In genomic region chr3:51380601-51381332, GRCh38 we compare ENCODE assay signal across 22 cellular contexts. TPM values are rescaled to one million over a fixed set of nuclear protein-coding genes. Genes with fewer than 3 reads are reported as not detected.
DNase-seq lines count a peak whose midpoint lies in the region; ATAC-seq and TF ChIP-seq lines count a peak whose summit lies in the region.
"Had no signal": no experiment of that assay in that cellular context is flagged by ENCODE, and none has a peak within 500 bp of the region (broad histone marks: within the 10 kb centered on the region; RNA-seq: fewer than 3 reads in every experiment).

No MANE protein-coding gene starts in this region.

- H3K9me3 ChIP-seq in Peyer's patch, result no peaks in the 10 kb centered on the region

- H3K4me3 Mint-ChIP-seq in activated naive CD4-positive, alpha-beta T cell treated with anti-CD3 and anti-CD28 coated beads, Interleukin-2, amount 10 ng/mL, durations not matched to agents 7 days and 5 days, result no peak overlapping the region
- H3K4me3 Mint-ChIP-seq in neural crest cell, result peak overlapping the region; percentile 49
- H3K4me3 Mint-ChIP-seq: CD4-positive, alpha-beta memory T cell had no signal

- TF ChIP-seq POLR2A in Peyer's patch (IDR thresholded peaks at IDR 0.05), result no peak

- H3K36me3 ChIP-seq in Peyer's patch, result no peaks in the 10 kb centered on the region

- TF ChIP-seq CTCF in Peyer's patch (IDR thresholded peaks at IDR 0.05), result no peak
- TF ChIP-seq CTCF in neural crest cell (conservative IDR thresholded peaks at IDR 0.05), result no peak
- no peak for TF ChIP-seq CTCF in omental fat pad (IDR thresholded peaks at IDR 0.05)

- H3K4me1 ChIP-seq in Peyer's patch, result peaks cover 0 to 13% (median 6%) of the 10 kb centered on the region in 4 donors

- H3K27me3 Mint-ChIP-seq in activated naive CD4-positive, alpha-beta T cell treated with anti-CD3 and anti-CD28 coated beads, Interleukin-2, amount 10 ng/mL, durations not matched to agents 7 days and 5 days, result no peaks in the 10 kb centered on the region
- no peaks in the 10 kb centered on the region for H3K27me3 Mint-ChIP-seq in neural crest cell (ENCODE audit: low read depth)
- H3K27me3 Mint-ChIP-seq: CD4-positive, alpha-beta memory T cell had no signal

- H3K27me3 ChIP-seq in Peyer's patch, result no peaks in the 10 kb centered on the region

- peak; percentile 11 for DNase-seq in activated naive CD4-positive, alpha-beta T cell treated with anti-CD3 and anti-CD28 coated beads, Interleukin-2, amount 10 ng/mL, durations not matched to agents 7 days and 5 days
- DNase-seq in activated naive CD4-positive, alpha-beta T cell treated with anti-CD3 and anti-CD28 coated beads, Interleukin-2, amount 50 U/mL, for 72 hours (ENCODE audit: low spot score in 2 of 2), result no peak
- peak in 2 of 3 donors; percentile 28 to 38 for DNase-seq in Peyer's patch
- no peak for DNase-seq in neural crest cell (ENCODE audit: low read depth, low spot score)
- DNase-seq in omental fat pad (ENCODE audit: low spot score), result no peak
- DNase-seq: CD4-positive, alpha-beta memory T cell; COR-L47; Kasumi-1; NCI-H1092 treated with DMSO at 0.1 percent for 48 hours; NCI-H1436; NCI-H187; NCI-H2081 treated with DMSO at 0.1 percent for 48 hours; NCI-H2171; NCI-H226; NCI-H510A; NCI-H69; SHP77 treated with DMSO at 0.1 percent for 48 hours had no signal

- H3K27ac ChIP-seq in Peyer's patch, result no peak overlapping the region
- H3K27ac ChIP-seq: RWPE1 had no signal

- H3K4me1 Mint-ChIP-seq in activated naive CD4-positive, alpha-beta T cell treated with anti-CD3 and anti-CD28 coated beads, Interleukin-2, amount 10 ng/mL, durations not matched to agents 7 days and 5 days, result peaks cover 31% of the 10 kb centered on the region
- H3K4me1 Mint-ChIP-seq in neural crest cell, result peaks cover 22% of the 10 kb centered on the region

- H3K4me3 ChIP-seq in Peyer's patch, result no peak overlapping the region
- H3K4me3 ChIP-seq: K562 had no signal

- H3K36me3 Mint-ChIP-seq in activated naive CD4-positive, alpha-beta T cell treated with anti-CD3 and anti-CD28 coated beads, Interleukin-2, amount 10 ng/mL, durations not matched to agents 7 days and 5 days, result peaks cover 10% of the 10 kb centered on the region
- peaks cover 16 to 18% of the 10 kb centered on the region in 2 donors for H3K36me3 Mint-ChIP-seq in activated naive CD4-positive, alpha-beta T cell treated with anti-CD3 and anti-CD28 coated beads, Interleukin-2, amount 50 U/mL, for 72 hours
- peaks cover 3% of the 10 kb centered on the region for H3K36me3 Mint-ChIP-seq in neural crest cell (ENCODE audit: low read depth)

- H3K9me3 Mint-ChIP-seq in activated naive CD4-positive, alpha-beta T cell treated with anti-CD3 and anti-CD28 coated beads, Interleukin-2, amount 10 ng/mL, durations not matched to agents 7 days and 5 days, result no peaks in the 10 kb centered on the region
- no peaks in the 10 kb centered on the region for H3K9me3 Mint-ChIP-seq in activated naive CD4-positive, alpha-beta T cell treated with anti-CD3 and anti-CD28 coated beads, Interleukin-2, amount 50 U/mL, for 72 hours
- no peaks in the 10 kb centered on the region for H3K9me3 Mint-ChIP-seq in neural crest cell
- H3K9me3 Mint-ChIP-seq: CD4-positive, alpha-beta memory T cell had no signal

- H3K27ac Mint-ChIP-seq in activated naive CD4-positive, alpha-beta T cell treated with anti-CD3 and anti-CD28 coated beads, Interleukin-2, amount 10 ng/mL, durations not matched to agents 7 days and 5 days, result no peak overlapping the region
- no peak overlapping the region for H3K27ac Mint-ChIP-seq in activated naive CD4-positive, alpha-beta T cell treated with anti-CD3 and anti-CD28 coated beads, Interleukin-2, amount 50 U/mL, for 72 hours
- H3K27ac Mint-ChIP-seq in neural crest cell (ENCODE audit: unreplicated experiment), result peak overlapping the region; percentile 89

- no peak for ATAC-seq in activated naive CD4-positive, alpha-beta T cell treated with anti-CD3 and anti-CD28 coated beads, Interleukin-2, amount 50 U/mL, for 72 hours
- ATAC-seq in GM18520 (IDR thresholded peaks at IDR 0.05; ENCODE audit: unreplicated experiment), result no peak
- no peak for ATAC-seq in HG02970 (IDR thresholded peaks at IDR 0.05; ENCODE audit: low FRiP score, unreplicated experiment)
- no peak for ATAC-seq in omental fat pad (ENCODE audit: low FRiP score)
- ATAC-seq: HepG2, K562 had no signal

- CTCF ChIA-PET in activated naive CD4-positive, alpha-beta T cell treated with anti-CD3 and anti-CD28 coated beads, Interleukin-2, amount 10 ng/mL, durations not matched to agents 7 days and 5 days (lab: Charles Lee), result interaction anchor here (1.2 kb wide), 1 partner anchor 9 kb away, joined by 6 read pairs; no protein-coding TSS in a partner anchor

RNA-seq across cellular contexts. Expression of gene MANF, which starts 4.3 kb away (rescaled TPM):
- total RNA-seq in activated naive CD4-positive, alpha-beta T cell treated with anti-CD3 and anti-CD28 coated beads, Interleukin-2, amount 50 U/mL, for 72 hours, result 100 to 1,000 TPM in 1 of 2 donors, 10 to 100 TPM in 1; 93.6 to 109 TPM
- total RNA-seq in Peyer's patch (10 to 100 TPM; 18.2 to 52.7 (median 26.4) TPM), neural crest cell (114 TPM in 2 replicates), omental fat pad (10 to 100 TPM; 27.0 to 54.7 (median 39.4) TPM)

RNA-seq across cellular contexts. Expression of gene RBM15B, which starts 10.3 kb away (rescaled TPM):
- 10 to 100 TPM; 12.6 to 22.9 TPM for total RNA-seq in activated naive CD4-positive, alpha-beta T cell treated with anti-CD3 and anti-CD28 coated beads, Interleukin-2, amount 50 U/mL, for 72 hours
- total RNA-seq in Peyer's patch (10 to 100 TPM; 23.1 to 34.6 (median 27.4) TPM), neural crest cell (78.8 and 79.4 TPM in 2 replicates), omental fat pad (10 to 100 TPM; 25.1 to 39.0 (median 27.8) TPM)

Comparison
In these comparisons a context has a peak if more than half of its experiments do, and no peak if none do; other contexts are left out.
1. DNase-seq: peak in activated naive CD4-positive, alpha-beta T cell treated with anti-CD3 and anti-CD28 coated beads, Interleukin-2, amount 10 ng/mL, durations not matched to agents 7 days and 5 days (single experiment) and Peyer's patch (2 of 3); none in activated naive CD4-positive, alpha-beta T cell treated with anti-CD3 and anti-CD28 coated beads, Interleukin-2, amount 50 U/mL, for 72 hours (0 of 2), neural crest cell (single experiment) and omental fat pad (single experiment).